8 cellular contexts compared by ENCODE assay signal in the genomic region with DNA sequence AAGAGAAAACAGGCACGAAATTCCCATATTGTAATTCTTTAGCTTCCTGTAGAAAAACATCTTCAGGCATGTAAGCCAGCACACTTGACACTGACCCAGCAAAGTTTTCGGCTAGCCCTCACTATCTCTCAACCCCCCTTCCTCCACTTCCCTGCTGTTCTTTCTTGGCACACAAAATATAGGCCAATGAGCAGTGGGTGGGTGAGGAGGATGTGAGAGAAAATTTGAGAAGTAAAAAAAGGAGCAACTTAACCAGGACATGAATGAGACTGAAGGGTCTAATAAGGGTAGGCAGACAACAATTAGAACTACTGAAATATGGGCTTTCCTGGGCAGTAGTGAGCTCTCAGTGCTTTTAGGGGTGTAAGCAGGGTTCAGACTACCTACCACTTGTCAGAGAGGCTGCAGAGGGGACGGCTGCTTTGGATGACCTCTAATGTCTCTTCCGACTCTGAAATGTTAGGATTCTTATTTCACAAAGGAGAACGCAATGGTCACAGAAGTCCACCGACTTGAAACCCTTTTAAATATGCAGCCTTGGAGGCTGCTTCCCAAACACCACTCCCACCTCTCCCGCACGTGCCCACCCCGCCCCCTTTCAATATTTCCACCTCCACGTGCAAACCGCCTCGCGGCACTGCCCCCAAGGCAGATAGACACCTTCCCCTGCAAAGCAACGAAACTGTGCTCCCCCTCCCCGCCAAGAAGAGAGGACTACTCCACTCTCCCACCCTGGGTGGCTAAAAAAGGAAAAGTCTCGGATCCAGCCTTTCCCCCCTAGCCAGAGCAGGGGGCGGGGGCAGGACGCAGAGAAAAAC. TPM values are rescaled to one million over a fixed set of nuclear protein-coding genes. Genes with fewer than 3 reads are reported as not detected.
A peak's percentile ranks its signal among the peaks of the same experiment; 100 is the strongest.
DNase-seq lines count a peak whose midpoint lies in the region; ATAC-seq and TF ChIP-seq lines count a peak whose summit lies in the region.

No MANE protein-coding gene starts in this region.

- peaks cover 12 to 79% (median 44%) of the 10 kb centered on the region in 3 donors for H3K4me1 ChIP-seq in esophagus squamous epithelium

- POLR2A ChIA-PET in BJ (lab: Charles Lee), result no interaction called here
- POLR2A ChIA-PET in HEK293T (lab: Yijun Ruan, JAX), result interaction anchor here (0.5 kb wide), 1 partner anchor 19 kb away, joined by 4 read pairs; no protein-coding TSS in a partner anchor

- peak overlapping the region; percentile 92 to 98 (median 96) for H3K27ac ChIP-seq in esophagus squamous epithelium

- peak overlapping the region; percentile 92 for H3K4me3 ChIP-seq in BJ (ENCODE audit: low read depth, low read length)
- peak overlapping the region; percentile 79 to 96 (median 82) for H3K4me3 ChIP-seq in esophagus squamous epithelium

- DNase-seq in BJ (ENCODE audit: low read depth), result no peak
- peak; percentile 36 for DNase-seq in HEK293T (ENCODE audit: extremely low spot score)
- peak; percentile 33 for DNase-seq in UCSD-AML1 (lab: John Stamatoyannopoulos, UW; ENCODE audit: unreplicated experiment)
- no peak for DNase-seq in esophagus squamous epithelium (lab: John Stamatoyannopoulos, UW)
- DNase-seq in neural crest cell (ENCODE audit: low read depth, low spot score), result no peak
- DNase-seq in T1000 (lab: John Stamatoyannopoulos, UW), result no peak

- H3K9me3 Mint-ChIP-seq in neural crest cell, result no peaks in the 10 kb centered on the region

- H3K36me3 ChIP-seq in BJ (ENCODE audit: control insufficient read depth, insufficient read depth, low read length), result no peaks in the 10 kb centered on the region
- peaks cover 0 to 36% (median 0%) of the 10 kb centered on the region in 3 donors for H3K36me3 ChIP-seq in esophagus squamous epithelium

- peaks cover 5% of the 10 kb centered on the region for H3K36me3 Mint-ChIP-seq in neural crest cell (ENCODE audit: low read depth)

- H3K9me3 ChIP-seq in esophagus squamous epithelium, result no peaks in the 10 kb centered on the region

- WGBS in esophagus squamous epithelium, 2 donors, result 4% methylated on average over 6 to 8 of the region's 18 CpGs

- H3K27ac Mint-ChIP-seq in neural crest cell (ENCODE audit: unreplicated experiment), result peak overlapping the region; percentile 97

- CTCF ChIA-PET in BJ (lab: Yijun Ruan, JAX), result no interaction called here
- CTCF ChIA-PET in HEK293T (lab: Yijun Ruan, JAX), result no interaction called here

- H3K27me3 Mint-ChIP-seq in neural crest cell (ENCODE audit: low read depth), result no peaks in the 10 kb centered on the region

- intact Hi-C loops in esophagus squamous epithelium (cut with DNase I), result no loop called here

- TF ChIP-seq POLR2A in esophagus squamous epithelium (IDR thresholded peaks at IDR 0.05), result no peak

- H3K27me3 ChIP-seq in BJ (ENCODE audit: control insufficient read depth, insufficient read depth, low read length), result no peaks in the 10 kb centered on the region
- no peaks in the 10 kb centered on the region for H3K27me3 ChIP-seq in esophagus squamous epithelium

- peaks cover 52% of the 10 kb centered on the region for H3K4me1 Mint-ChIP-seq in neural crest cell

- no peak for ATAC-seq in GM21515 (IDR thresholded peaks at IDR 0.05; ENCODE audit: unreplicated experiment)
- ATAC-seq in GM18520 (IDR thresholded peaks at IDR 0.05; ENCODE audit: unreplicated experiment), result no peak

- no peak for TF ChIP-seq CTCF in BJ (IDR thresholded peaks at IDR 0.05; ENCODE audit: insufficient read depth, low read depth, low read length)
- no peak for TF ChIP-seq CTCF in esophagus squamous epithelium (IDR thresholded peaks at IDR 0.05)
- no peak for TF ChIP-seq CTCF in neural crest cell (conservative IDR thresholded peaks at IDR 0.05)

- H3K4me3 Mint-ChIP-seq in neural crest cell, result peak overlapping the region; percentile 100

TF ChIP-seq in HEK293T, 16 proteins besides CTCF, POLR2A, EP300 and RAD21:
- TF ChIP-seq CTBP1 (IDR thresholded peaks at IDR 0.05; ENCODE audit: borderline replicate concordance) (no peak), FOXM1 (IDR thresholded peaks at IDR 0.05; ENCODE audit: borderline replicate concordance) (no peak), FOXA1 (IDR thresholded peaks at IDR 0.05) (no peak), ARNT (IDR thresholded peaks at IDR 0.05) (no peak), PKNOX1 (IDR thresholded peaks at IDR 0.05) (no peak), BHLHE40 (IDR thresholded peaks at IDR 0.05; ENCODE audit: borderline replicate concordance) (peak; percentile 49; the same call in 1 of the 2 replicates), L3MBTL2 (conservative IDR thresholded peaks at IDR 0.05) (peak; percentile 76), ZNF384 (IDR thresholded peaks at IDR 0.05) (no peak), HDGF (IDR thresholded peaks at IDR 0.05; ENCODE audit: borderline replicate concordance) (no peak), SP1 (IDR thresholded peaks at IDR 0.05) (no peak)

RNA-seq across cellular contexts. Expression of gene MBTD1, which starts 0.9 kb away (rescaled TPM):
- 2.8 and 5.5 TPM in 2 replicates for polyA plus RNA-seq in BJ (2011; rRNA removed)
- 4.1 and 4.2 TPM in 2 replicates for polyA minus RNA-seq in BJ (2011; rRNA and poly(A)+ RNA removed)
- total RNA-seq in esophagus squamous epithelium (10 to 100 TPM in 1 of 4 donors, 1 to 10 TPM in 3; 6.1 to 21.4 (median 9.4) TPM), neural crest cell (32.9 and 36.8 TPM in 2 replicates)

RNA-seq across cellular contexts. Expression of gene UTP18, which starts 1.4 kb away (rescaled TPM):
- polyA plus RNA-seq in BJ (2011; rRNA removed), result 6.8 and 14.1 TPM in 2 replicates
- polyA minus RNA-seq in BJ (2011; rRNA and poly(A)+ RNA removed), result 2.7 and 3.6 TPM in 2 replicates
- 10 to 100 TPM; 23.4 to 45.4 (median 36.2) TPM for total RNA-seq in esophagus squamous epithelium
- total RNA-seq in neural crest cell, result 52.4 and 59.6 TPM in 2 replicates

Comparison
In these comparisons a context has a peak if more than half of its experiments do, and no peak if none do; other contexts are left out.
1. DNase-seq: peak in HEK293T (single experiment) and UCSD-AML1 (single experiment); none in BJ (single experiment), esophagus squamous epithelium (single experiment), neural crest cell (single experiment) and T1000 (single experiment).